ENCODE assay signal across 27 cellular contexts in genomic region chr20:47743671-47744070, GRCh38.
"Had no signal": no experiment of that assay in that cellular context is flagged by ENCODE, and none has a peak within 500 bp of the region (broad histone marks: within the 10 kb centered on the region; RNA-seq: fewer than 3 reads in every experiment).

No MANE protein-coding gene starts in this region.

- H3K36me3 ChIP-seq: ascending aorta, Peyer's patch had no signal

- H3K27ac ChIP-seq: ascending aorta, body of pancreas, Peyer's patch, VCaP had no signal

- H3K36me3 Mint-ChIP-seq: activated naive CD4-positive, alpha-beta T cell treated with anti-CD3 and anti-CD28 coated beads, Interleukin-2, amount 50 U/mL, for 72 hours had no signal

- H3K4me1 ChIP-seq: body of pancreas, Peyer's patch had no signal

- ATAC-seq: activated CD4-positive, alpha-beta T cell treated with anti-CD3 and anti-CD28 coated beads for 36 hours; activated naive CD4-positive, alpha-beta T cell treated with anti-CD3 and anti-CD28 coated beads, Interleukin-2, amount 50 U/mL, for 72 hours; activated naive CD8-positive, alpha-beta T cell treated with anti-CD3 and anti-CD28 coated beads, Interleukin-2, amount 50 U/mL, for 24 hours; body of pancreas; T-helper 17 cell had no signal

- H3K4me3 ChIP-seq: ascending aorta, body of pancreas, Peyer's patch had no signal

- H3K27ac Mint-ChIP-seq: activated CD4-positive, alpha-beta memory T cell treated with anti-CD3 and anti-CD28 coated beads, Interleukin-2, amount 10 ng/mL, durations not matched to agents 7 days and 5 days; activated CD4-positive, alpha-beta T cell treated with anti-CD3 and anti-CD28 coated beads for 36 hours; activated naive CD8-positive, alpha-beta T cell treated with anti-CD3 and anti-CD28 coated beads, Interleukin-2, amount 50 U/mL, for 24 hours; activated T-helper 1 cell treated with anti-CD3 and anti-CD28 coated beads, Interleukin-12 subunit alpha, Interleukin-12 subunit beta, Interleukin-2, Interleukin-4 antibody, amounts not matched to agents 30 ng/mL and 10 ng/mL and 1 ng/mL, durations not matched to agents 14 hours and 24 hours and 36 hours; T-helper 17 cell had no signal

- H3K9me3 ChIP-seq: ascending aorta, body of pancreas, Peyer's patch had no signal

- H3K9me3 Mint-ChIP-seq: activated CD4-positive, alpha-beta memory T cell treated with anti-CD3 and anti-CD28 coated beads, Interleukin-2, amount 10 ng/mL, durations not matched to agents 7 days and 5 days; activated naive CD4-positive, alpha-beta T cell treated with anti-CD3 and anti-CD28 coated beads, Interleukin-2, amount 50 U/mL, for 72 hours; activated naive CD8-positive, alpha-beta T cell treated with anti-CD3 and anti-CD28 coated beads, Interleukin-2, amount 50 U/mL, for 24 hours; activated T-helper 1 cell treated with anti-CD3 and anti-CD28 coated beads, Interleukin-12 subunit alpha, Interleukin-12 subunit beta, Interleukin-2, Interleukin-4 antibody, amounts not matched to agents 30 ng/mL and 10 ng/mL and 1 ng/mL, durations not matched to agents 14 hours and 24 hours and 36 hours; central memory CD8-positive, alpha-beta T cell had no signal

- DNase-seq: activated CD4-positive, alpha-beta memory T cell treated with anti-CD3 and anti-CD28 coated beads, Interleukin-2, amount 10 ng/mL, durations not matched to agents 7 days and 5 days; activated CD4-positive, alpha-beta T cell treated with anti-CD3 and anti-CD28 coated beads for 36 hours; activated CD4-positive, alpha-beta T cell treated with anti-CD3 and anti-CD28 coated beads, Interleukin-2, amount 50 U/mL, for 1 hour; activated CD4-positive, CD25-positive, alpha-beta regulatory T cell; activated CD8-positive, alpha-beta memory T cell treated with anti-CD3 and anti-CD28 coated beads, Interleukin-2, amount 50 U/mL, for 48 hours; activated effector memory CD4-positive, alpha-beta T cell treated with anti-CD3 and anti-CD28 coated beads, Interleukin-2, amount 50 U/mL, for 16 hours; activated naive CD4-positive, alpha-beta T cell treated with Interleukin-2 at 50 U/mL for 16 hours; activated naive CD8-positive, alpha-beta T cell treated with anti-CD3 and anti-CD28 coated beads, Interleukin-2, amount 50 U/mL, for 24 hours; activated T-cell treated with anti-CD3 and anti-CD28 coated beads, Interleukin-2, amount 50 U/mL, for 1 hour; amniotic stem cell; body of pancreas; KBM-7; NCI-H1092; NCI-H1417 treated with DMSO at 0.1 percent for 48 hours; NCI-H1694; NCI-H2029; NCI-H2107; NCI-H510A treated with DMSO at 0.1 percent for 48 hours; NK-92 treated with Interleukin-12 subunit alpha and Interleukin-12 subunit beta, amount 100 ng/mL, for 24 hours; Peyer's patch; SHP77 treated with DMSO at 0.1 percent for 48 hours; T-helper 17 cell had no signal

- H3K27me3 Mint-ChIP-seq: activated CD4-positive, alpha-beta T cell treated with anti-CD3 and anti-CD28 coated beads for 36 hours; activated naive CD8-positive, alpha-beta T cell treated with anti-CD3 and anti-CD28 coated beads, Interleukin-2, amount 50 U/mL, for 24 hours had no signal

- H3K4me3 Mint-ChIP-seq: activated CD4-positive, alpha-beta memory T cell treated with anti-CD3 and anti-CD28 coated beads, Interleukin-2, amount 10 ng/mL, durations not matched to agents 7 days and 5 days; activated CD4-positive, alpha-beta T cell treated with anti-CD3 and anti-CD28 coated beads for 36 hours; activated naive CD8-positive, alpha-beta T cell treated with anti-CD3 and anti-CD28 coated beads, Interleukin-2, amount 50 U/mL, for 24 hours; activated T-helper 1 cell treated with anti-CD3 and anti-CD28 coated beads, Interleukin-12 subunit alpha, Interleukin-12 subunit beta, Interleukin-2, Interleukin-4 antibody, amounts not matched to agents 30 ng/mL and 10 ng/mL and 1 ng/mL, durations not matched to agents 14 hours and 24 hours and 36 hours; central memory CD8-positive, alpha-beta T cell; T-helper 17 cell had no signal
